ENCODE assay signal across 8 cellular contexts in the genomic region with DNA sequence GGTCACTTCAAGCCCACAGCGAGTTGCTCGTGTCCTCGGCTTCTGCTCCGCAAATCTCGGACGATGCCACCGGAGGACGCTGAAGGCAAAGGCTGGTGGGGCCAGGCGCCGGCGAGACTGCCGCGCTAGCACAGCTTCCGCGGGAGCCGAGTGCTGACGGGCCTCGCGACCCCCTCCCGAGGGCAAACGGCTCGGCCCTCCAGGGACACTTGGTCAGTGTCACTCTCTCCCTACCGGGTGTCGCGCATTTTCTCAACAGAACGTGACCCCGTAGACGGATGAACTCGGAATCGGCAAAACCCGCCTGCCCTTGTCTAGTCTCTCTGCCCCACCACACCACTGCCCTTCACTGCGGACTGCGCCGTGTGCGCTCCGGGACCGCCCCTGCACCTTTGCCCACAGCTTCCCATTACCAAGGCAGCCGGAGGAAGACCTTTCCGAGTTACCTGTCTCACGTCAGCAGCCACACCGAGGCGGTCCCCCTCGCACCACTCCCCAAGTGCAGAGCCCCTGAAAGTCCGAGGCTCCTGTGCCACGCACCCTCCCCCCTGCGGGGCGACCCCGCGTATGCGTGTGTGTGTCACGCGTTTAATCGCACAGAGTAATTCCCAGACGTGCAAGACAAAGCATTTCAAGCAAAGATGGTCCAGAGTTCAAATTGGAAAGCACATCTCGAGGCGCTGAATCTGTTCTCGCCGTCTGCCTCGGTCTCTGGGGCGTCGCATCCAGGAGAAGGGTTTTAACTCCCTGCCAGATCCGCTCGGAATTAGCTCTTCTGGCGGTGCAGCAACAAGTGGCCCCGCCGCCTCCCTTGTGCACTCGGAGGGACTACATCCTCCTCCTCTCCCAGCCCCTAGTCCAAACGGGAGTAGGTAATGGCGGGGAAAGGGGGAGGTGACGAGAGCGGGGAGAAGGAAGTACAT.
A peak's percentile ranks its signal among the peaks of the same experiment; 100 is the strongest.
DNase-seq lines count a peak whose midpoint lies in the region; ATAC-seq, FAIRE-seq and TF ChIP-seq lines count a peak whose summit lies in the region.

No MANE protein-coding gene starts in this region.

- peak overlapping the region in 3 of 7 donors; percentile 61 to 76 (median 62) for H3K27ac Mint-ChIP-seq in CD4-positive, alpha-beta memory T cell
- peak overlapping the region in 5 of 6 donors; percentile 28 to 62 (median 57) for H3K27ac Mint-ChIP-seq in naive B cell

- H2AFZ ChIP-seq in endothelial cell of umbilical vein (ENCODE audit: low read depth, low read length) = no peak overlapping the region

- H3K4me1 ChIP-seq in CD4-positive, alpha-beta memory T cell (ENCODE audit: insufficient read depth, low read length) = peaks cover 44% of the 10 kb centered on the region
- peaks cover 15% of the 10 kb centered on the region for H3K4me1 ChIP-seq in HAP-1
- H3K4me1 ChIP-seq in endothelial cell of umbilical vein (ENCODE audit: control insufficient read depth, extremely low read depth, insufficient read depth, low read length) = peaks cover 29% of the 10 kb centered on the region

- POLR2A ChIA-PET in CD4-positive, alpha-beta memory T cell (lab: Charles Lee; ENCODE audit: partially characterized antibody) = no interaction called here
- POLR2A ChIA-PET in endothelial cell of umbilical vein (lab: Charles Lee) = no interaction called here

- TF ChIP-seq POLR2A in endothelial cell of umbilical vein (IDR thresholded peaks at IDR 0.05; ENCODE audit: low read depth, low read length) = no peak

- H3K36me3 Mint-ChIP-seq in CD4-positive, alpha-beta memory T cell = no peaks in the 10 kb centered on the region
- peaks cover 5 to 9% of the 10 kb centered on the region in 2 donors for H3K36me3 Mint-ChIP-seq in naive B cell

- ATAC-seq in SK-N-SH treated with all-trans-retinoic acid at 6 μM for 48 hours (peak; percentile 34), naive B cell (ENCODE audit: low read depth in 2 of 2) (peak; percentile 7 to 15), GM21529 (IDR thresholded peaks at IDR 0.05; ENCODE audit: unreplicated experiment) (no peak), HG03439 (IDR thresholded peaks at IDR 0.05; ENCODE audit: unreplicated experiment) (no peak)

- H3K4me3 Mint-ChIP-seq in CD4-positive, alpha-beta memory T cell = peak overlapping the region; percentile 78 to 90 (median 80)
- H3K4me3 Mint-ChIP-seq in naive B cell = peak overlapping the region; percentile 85 to 94 (median 91)

- H4K20me1 ChIP-seq in endothelial cell of umbilical vein (replicated peaks; ENCODE audit: control insufficient read depth, extremely low read depth, insufficient read depth, low read length) = no peaks in the 10 kb centered on the region

- H3K27ac ChIP-seq in CD4-positive, alpha-beta memory T cell (ENCODE audit: low read depth, low read length) = no peak overlapping the region
- no peak overlapping the region for H3K27ac ChIP-seq in endothelial cell of umbilical vein (ENCODE audit: insufficient read depth, low read depth, low read length)

- CTCF ChIA-PET in CD4-positive, alpha-beta memory T cell (lab: Charles Lee; ENCODE audit: partially characterized antibody) = no interaction called here
- CTCF ChIA-PET in endothelial cell of umbilical vein (lab: Charles Lee) = interaction anchor here (2.0 kb wide), 1 partner anchor 141 kb away, joined by 5 read pairs; no protein-coding TSS in a partner anchor

- peaks cover 46% of the 10 kb centered on the region for H3K27me3 ChIP-seq in CD4-positive, alpha-beta memory T cell (ENCODE audit: insufficient read depth, low read length)
- peaks cover 6% of the 10 kb centered on the region; the same call in 1 of the 2 replicates for H3K27me3 ChIP-seq in HAP-1 (ENCODE audit: low read depth)
- peaks cover 69 to 90% of the 10 kb centered on the region in 2 experiments for H3K27me3 ChIP-seq in endothelial cell of umbilical vein (ENCODE audit: control insufficient read depth in 2 of 2, insufficient read depth in 2 of 2, low read length in 2 of 2)

- in situ Hi-C loops in HAP-1 (cut with MboI; ENCODE audit: low sequenced_read_pairs) = no loop called here

- peaks cover 26 to 45% (median 39%) of the 10 kb centered on the region in 4 donors for H3K4me1 Mint-ChIP-seq in CD4-positive, alpha-beta memory T cell
- H3K4me1 Mint-ChIP-seq in naive B cell = peaks cover 39 to 43% (median 42%) of the 10 kb centered on the region in 3 donors

- dilution Hi-C loops in endothelial cell of umbilical vein (cut with MboI; ENCODE audit: extremely low pct_ligation_motif_present, low sequenced_read_pairs) = no loop called here

- H3K79me2 ChIP-seq in endothelial cell of umbilical vein (ENCODE audit: control insufficient read depth, insufficient read depth, low read length) = no peaks in the 10 kb centered on the region

- BruUV-seq in endothelial cell of umbilical vein (replicated peaks; lab: Mats Ljungman, UMichigan) = no TSS peak

- no peaks in the 10 kb centered on the region for H3K9me3 ChIP-seq in CD4-positive, alpha-beta memory T cell (ENCODE audit: control insufficient read depth in 1 of 2, low read length in 2 of 2)
- peaks cover 13% of the 10 kb centered on the region; the same call in 1 of the 2 replicates for H3K9me3 ChIP-seq in HAP-1
- no peaks in the 10 kb centered on the region for H3K9me3 ChIP-seq in endothelial cell of umbilical vein (replicated peaks; ENCODE audit: control insufficient read depth, insufficient read depth, low read length)

- peaks cover 0 to 17% (median 13%) of the 10 kb centered on the region in 8 donors for H3K9me3 Mint-ChIP-seq in CD4-positive, alpha-beta memory T cell
- H3K9me3 Mint-ChIP-seq in naive B cell = peaks cover 0 to 21% (median 11%) of the 10 kb centered on the region in 7 donors

- H3K27me3 Mint-ChIP-seq in CD4-positive, alpha-beta memory T cell = peaks cover 61 to 63% of the 10 kb centered on the region in 2 donors
- peaks cover 76 to 85% (median 84%) of the 10 kb centered on the region in 3 donors for H3K27me3 Mint-ChIP-seq in naive B cell

- TF ChIP-seq CTCF in endothelial cell of umbilical vein (IDR thresholded peaks at IDR 0.05; ENCODE audit: extremely low read depth in 1 of 2, insufficient read depth in 1 of 2, low read depth in 1 of 2, low read length in 2 of 2) = no peak

- no peaks in the 10 kb centered on the region for H3K9me1 ChIP-seq in endothelial cell of umbilical vein (replicated peaks; ENCODE audit: control insufficient read depth, extremely low read depth, insufficient read depth, low read length)

- H3K9ac ChIP-seq in endothelial cell of umbilical vein (replicated peaks; ENCODE audit: extremely low read depth, insufficient read depth, low read length) = no peak overlapping the region

- H3K4me2 ChIP-seq in endothelial cell of umbilical vein (ENCODE audit: insufficient read depth, low read length) = peak overlapping the region; percentile 47

- DNase-seq in CD4-positive, alpha-beta memory T cell = no peak
- DNase-seq in HAP-1 (ENCODE audit: low spot score in 2 of 2) (peak in 1 of 2 experiments; percentile 49), endothelial cell of umbilical vein (ENCODE audit: low read depth, low spot score) (peak; percentile 8), naive B cell (peak; percentile 15)
- DNase-seq in activated effector memory CD4-positive, alpha-beta T cell treated with Interleukin-2 at 50 U/mL for 16 hours = no peak

- peak overlapping the region; percentile 17 to 31 for H3K4me3 ChIP-seq in CD4-positive, alpha-beta memory T cell (ENCODE audit: low read length in 2 of 2)
- H3K4me3 ChIP-seq in HAP-1 (peak overlapping the region; percentile 10), endothelial cell of umbilical vein (replicated peaks in 1 of 3; ENCODE audit: insufficient read depth in 1 of 3, low read depth in 1 of 3, low read length in 3 of 3) (peak overlapping the region in 1 of 3 experiments; percentile 18)

- no peaks in the 10 kb centered on the region for H3K36me3 ChIP-seq in CD4-positive, alpha-beta memory T cell (ENCODE audit: insufficient read depth, low read length)
- H3K36me3 ChIP-seq in HAP-1 (replicated peaks) = no peaks in the 10 kb centered on the region
- no peaks in the 10 kb centered on the region for H3K36me3 ChIP-seq in endothelial cell of umbilical vein (ENCODE audit: control insufficient read depth in 2 of 2, extremely low read depth in 1 of 2, insufficient read depth in 2 of 2, low read length in 2 of 2)

- intact Hi-C loops in CD4-positive, alpha-beta memory T cell (cut with micrococcal nuclease) = no loop called here
- intact Hi-C loops in endothelial cell of umbilical vein (cut with micrococcal nuclease) = loop anchor here (2.0 to 5.0 kb wide), 2 partner anchors 228 to 304 kb away; a partner anchor contains a TSS

- no peak for FAIRE-seq in endothelial cell of umbilical vein (lab: Jason Lieb, UNC)

TF ChIP-seq in SK-N-SH treated with all-trans-retinoic acid at 6 μM for 48 hours, 23 proteins besides CTCF, POLR2A, EP300 and RAD21 (continues in another document):
- no peak for TF ChIP-seq ZC3H10 (CRISPR knock-in tag; IDR thresholded peaks at IDR 0.05)

TF ChIP-seq in endothelial cell of umbilical vein, 7 proteins besides CTCF, POLR2A, EP300 and RAD21:
- TF ChIP-seq, protein P1, sequence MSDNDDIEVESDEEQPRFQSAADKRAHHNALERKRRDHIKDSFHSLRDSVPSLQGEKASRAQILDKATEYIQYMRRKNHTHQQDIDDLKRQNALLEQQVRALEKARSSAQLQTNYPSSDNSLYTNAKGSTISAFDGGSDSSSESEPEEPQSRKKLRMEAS (IDR thresholded peaks at IDR 0.05; ENCODE audit: insufficient read depth, insufficient read length) = no peak
- TF ChIP-seq POLR2AphosphoS5 (IDR thresholded peaks at IDR 0.05; ENCODE audit: insufficient read depth, low read depth, low read length) = no peak
- no peak for TF ChIP-seq MYC (IDR thresholded peaks at IDR 0.05; ENCODE audit: low read depth, low read length)
- peak; percentile 98 for TF ChIP-seq EZH2 (IDR thresholded peaks at IDR 0.05; ENCODE audit: borderline replicate concordance, low read depth, low read length, severe bottlenecking)

Comparison
In these comparisons a context has a peak if more than half of its experiments do, and no peak if none do; other contexts are left out.
1. DNase-seq: peak in endothelial cell of umbilical vein (single experiment) and naive B cell (single experiment); none in CD4-positive, alpha-beta memory T cell (0 of 5) and activated effector memory CD4-positive, alpha-beta T cell treated with Interleukin-2 at 50 U/mL for 16 hours (single experiment).
2. ATAC-seq: peak in SK-N-SH treated with all-trans-retinoic acid at 6 μM for 48 hours (single experiment) and naive B cell (2 of 2); none in GM21529 (single experiment) and HG03439 (single experiment).